9 cellular contexts compared by ENCODE assay signal in genomic region chr11:100687032-100687629, GRCh38. TPM values are rescaled to one million over a fixed set of nuclear protein-coding genes. Genes with fewer than 3 reads are reported as not detected.
DNase-seq lines count a peak whose midpoint lies in the region; ATAC-seq, FAIRE-seq and TF ChIP-seq lines count a peak whose summit lies in the region.
"Had no signal": no experiment of that assay in that cellular context is flagged by ENCODE, and none has a peak within 500 bp of the region (broad histone marks: within the 10 kb centered on the region; RNA-seq: fewer than 3 reads in every experiment).

Gene ARHGAP42, plus strand, starts transcription at chr11:100687288. Its CDS starts 391 bp downstream, at chr11:100687679.

- FAIRE-seq in GM19239 (lab: Jason Lieb, UNC): peak; percentile 11
- FAIRE-seq: endometrium had no signal

- no peak for TF ChIP-seq CTCF in RWPE2 (IDR thresholded peaks at IDR 0.05; ENCODE audit: poor library complexity, severe bottlenecking)

- peak; percentile 75 for ATAC-seq in HG03196 (IDR thresholded peaks at IDR 0.05; ENCODE audit: unreplicated experiment)
- peak; percentile 72 for ATAC-seq in RWPE2 (ENCODE audit: low read depth)

- H3K4me1 ChIP-seq in RWPE2 (ENCODE audit: insufficient read depth, poor library complexity, severe bottlenecking): peaks cover 6% of the 10 kb centered on the region

- H3K9me3 ChIP-seq in RWPE2 (ENCODE audit: severe bottlenecking): no peaks in the 10 kb centered on the region

- peak; percentile 64 for DNase-seq in Caki2 (ENCODE audit: low read depth)
- peak; percentile 58 for DNase-seq in GM19239 (ENCODE audit: insufficient read length, low spot score)
- peak; percentile 57 for DNase-seq in RWPE2 (ENCODE audit: low spot score)
- DNase-seq in kidney tubule cell (ENCODE audit: low spot score): peak; percentile 76
- peak; percentile 13 for DNase-seq in stimulated activated CD8-positive, alpha-beta memory T cell treated with anti-CD3 and anti-CD28 coated beads, Interleukin-12 subunit alpha, Interleukin-12 subunit beta, amount 100 ng/mL, for 4 hours (ENCODE audit: low read depth)
- DNase-seq in NCI-H146 (lab: John Stamatoyannopoulos, UW): no peak

- H3K27ac ChIP-seq in RWPE2 (ENCODE audit: poor library complexity, severe bottlenecking) (no peak within 1 kb of the TSS), cingulate gyrus (ENCODE audit: low read depth, low read length) (peak within 1 kb of the TSS; percentile 56)

- in situ Hi-C loops in Caki2 (cut with HindIII; ENCODE audit: low pct_unique_long_range_greater_than_20kb, low sequenced_read_pairs): no loop called here

- no peaks in the 10 kb centered on the region for H3K36me3 ChIP-seq in RWPE2 (ENCODE audit: low read depth)

- peak within 1 kb of the TSS; percentile 82 for H3K4me3 ChIP-seq in RWPE2 (ENCODE audit: severe bottlenecking)

- no peaks in the 10 kb centered on the region for H3K27me3 ChIP-seq in RWPE2 (ENCODE audit: insufficient read depth, poor library complexity, severe bottlenecking)

RNA-seq across cellular contexts. Expression of gene ARHGAP42, which starts in this region (rescaled TPM):
- total RNA-seq in Caki2 (2014; rRNA removed; shearing (Covaris generic); ENCODE audit: low replicate concordance): 7.8 and 11.5 TPM in 2 replicates
